ENCODE assay signal across 1 cellular context in the genomic region with DNA sequence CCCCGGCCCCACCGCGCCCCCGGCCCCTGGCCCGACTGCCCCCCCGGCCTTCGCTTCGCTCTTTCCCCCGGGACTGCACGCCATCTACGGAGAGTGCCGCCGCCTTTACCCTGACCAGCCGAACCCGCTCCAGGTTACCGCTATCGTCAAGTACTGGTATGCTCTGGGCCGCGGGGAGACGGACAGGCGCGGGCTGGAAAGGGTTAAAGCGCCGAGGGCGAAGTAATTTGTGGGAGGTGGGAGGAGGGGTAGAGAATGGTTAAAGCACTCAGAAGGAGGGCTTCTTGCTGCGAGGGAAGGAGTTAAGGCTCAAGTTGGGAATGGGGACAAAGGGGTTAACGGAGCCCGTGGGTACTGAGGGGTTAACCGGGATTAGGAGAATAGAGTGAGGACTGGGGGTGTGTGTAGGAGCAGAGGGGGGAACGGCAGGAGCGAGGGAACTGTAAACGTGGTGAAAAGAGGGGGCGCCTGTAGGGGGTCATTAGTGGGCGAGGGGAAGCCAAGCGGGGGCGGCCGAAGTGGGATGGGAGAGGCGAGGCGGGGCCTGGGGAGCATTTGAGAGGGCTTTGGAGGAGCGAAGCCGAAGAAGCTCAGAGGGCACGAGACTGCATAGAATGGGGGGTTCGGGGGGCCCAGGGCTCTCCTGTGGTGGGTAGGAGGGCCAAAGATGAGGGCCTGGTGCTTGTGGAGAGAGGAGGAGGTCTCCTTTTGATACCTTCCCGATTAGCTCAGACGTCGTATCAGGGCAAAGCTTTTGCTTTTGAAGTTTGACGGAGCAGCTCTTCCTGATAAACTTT.
TF ChIP-seq lines count a peak whose summit lies in the region.

No MANE protein-coding gene starts in this region.

TF ChIP-seq in HEK293, 187 proteins besides CTCF, POLR2A, EP300 and RAD21 (continued from another document and continues in another):
- TF ChIP-seq, protein P1, sequence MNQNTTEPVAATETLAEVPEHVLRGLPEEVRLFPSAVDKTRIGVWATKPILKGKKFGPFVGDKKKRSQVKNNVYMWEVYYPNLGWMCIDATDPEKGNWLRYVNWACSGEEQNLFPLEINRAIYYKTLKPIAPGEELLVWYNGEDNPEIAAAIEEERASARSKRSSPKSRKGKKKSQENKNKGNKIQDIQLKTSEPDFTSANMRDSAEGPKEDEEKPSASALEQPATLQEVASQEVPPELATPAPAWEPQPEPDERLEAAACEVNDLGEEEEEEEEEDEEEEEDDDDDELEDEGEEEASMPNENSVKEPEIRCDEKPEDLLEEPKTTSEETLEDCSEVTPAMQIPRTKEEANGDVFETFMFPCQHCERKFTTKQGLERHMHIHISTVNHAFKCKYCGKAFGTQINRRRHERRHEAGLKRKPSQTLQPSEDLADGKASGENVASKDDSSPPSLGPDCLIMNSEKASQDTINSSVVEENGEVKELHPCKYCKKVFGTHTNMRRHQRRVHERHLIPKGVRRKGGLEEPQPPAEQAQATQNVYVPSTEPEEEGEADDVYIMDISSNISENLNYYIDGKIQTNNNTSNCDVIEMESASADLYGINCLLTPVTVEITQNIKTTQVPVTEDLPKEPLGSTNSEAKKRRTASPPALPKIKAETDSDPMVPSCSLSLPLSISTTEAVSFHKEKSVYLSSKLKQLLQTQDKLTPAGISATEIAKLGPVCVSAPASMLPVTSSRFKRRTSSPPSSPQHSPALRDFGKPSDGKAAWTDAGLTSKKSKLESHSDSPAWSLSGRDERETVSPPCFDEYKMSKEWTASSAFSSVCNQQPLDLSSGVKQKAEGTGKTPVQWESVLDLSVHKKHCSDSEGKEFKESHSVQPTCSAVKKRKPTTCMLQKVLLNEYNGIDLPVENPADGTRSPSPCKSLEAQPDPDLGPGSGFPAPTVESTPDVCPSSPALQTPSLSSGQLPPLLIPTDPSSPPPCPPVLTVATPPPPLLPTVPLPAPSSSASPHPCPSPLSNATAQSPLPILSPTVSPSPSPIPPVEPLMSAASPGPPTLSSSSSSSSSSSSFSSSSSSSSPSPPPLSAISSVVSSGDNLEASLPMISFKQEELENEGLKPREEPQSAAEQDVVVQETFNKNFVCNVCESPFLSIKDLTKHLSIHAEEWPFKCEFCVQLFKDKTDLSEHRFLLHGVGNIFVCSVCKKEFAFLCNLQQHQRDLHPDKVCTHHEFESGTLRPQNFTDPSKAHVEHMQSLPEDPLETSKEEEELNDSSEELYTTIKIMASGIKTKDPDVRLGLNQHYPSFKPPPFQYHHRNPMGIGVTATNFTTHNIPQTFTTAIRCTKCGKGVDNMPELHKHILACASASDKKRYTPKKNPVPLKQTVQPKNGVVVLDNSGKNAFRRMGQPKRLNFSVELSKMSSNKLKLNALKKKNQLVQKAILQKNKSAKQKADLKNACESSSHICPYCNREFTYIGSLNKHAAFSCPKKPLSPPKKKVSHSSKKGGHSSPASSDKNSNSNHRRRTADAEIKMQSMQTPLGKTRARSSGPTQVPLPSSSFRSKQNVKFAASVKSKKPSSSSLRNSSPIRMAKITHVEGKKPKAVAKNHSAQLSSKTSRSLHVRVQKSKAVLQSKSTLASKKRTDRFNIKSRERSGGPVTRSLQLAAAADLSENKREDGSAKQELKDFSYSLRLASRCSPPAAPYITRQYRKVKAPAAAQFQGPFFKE (tag by site-specific recombination; IDR thresholded peaks at IDR 0.05; ENCODE audit: borderline replicate concordance), result no peak
- TF ChIP-seq, protein P2, sequence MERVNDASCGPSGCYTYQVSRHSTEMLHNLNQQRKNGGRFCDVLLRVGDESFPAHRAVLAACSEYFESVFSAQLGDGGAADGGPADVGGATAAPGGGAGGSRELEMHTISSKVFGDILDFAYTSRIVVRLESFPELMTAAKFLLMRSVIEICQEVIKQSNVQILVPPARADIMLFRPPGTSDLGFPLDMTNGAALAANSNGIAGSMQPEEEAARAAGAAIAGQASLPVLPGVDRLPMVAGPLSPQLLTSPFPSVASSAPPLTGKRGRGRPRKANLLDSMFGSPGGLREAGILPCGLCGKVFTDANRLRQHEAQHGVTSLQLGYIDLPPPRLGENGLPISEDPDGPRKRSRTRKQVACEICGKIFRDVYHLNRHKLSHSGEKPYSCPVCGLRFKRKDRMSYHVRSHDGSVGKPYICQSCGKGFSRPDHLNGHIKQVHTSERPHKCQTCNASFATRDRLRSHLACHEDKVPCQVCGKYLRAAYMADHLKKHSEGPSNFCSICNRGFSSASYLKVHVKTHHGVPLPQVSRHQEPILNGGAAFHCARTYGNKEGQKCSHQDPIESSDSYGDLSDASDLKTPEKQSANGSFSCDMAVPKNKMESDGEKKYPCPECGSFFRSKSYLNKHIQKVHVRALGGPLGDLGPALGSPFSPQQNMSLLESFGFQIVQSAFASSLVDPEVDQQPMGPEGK (tag by site-specific recombination; IDR thresholded peaks at IDR 0.05), result peak; percentile 97
- peak; percentile 83 for TF ChIP-seq ZNF2 (tag by site-specific recombination; IDR thresholded peaks at IDR 0.05)
- TF ChIP-seq, protein P3, sequence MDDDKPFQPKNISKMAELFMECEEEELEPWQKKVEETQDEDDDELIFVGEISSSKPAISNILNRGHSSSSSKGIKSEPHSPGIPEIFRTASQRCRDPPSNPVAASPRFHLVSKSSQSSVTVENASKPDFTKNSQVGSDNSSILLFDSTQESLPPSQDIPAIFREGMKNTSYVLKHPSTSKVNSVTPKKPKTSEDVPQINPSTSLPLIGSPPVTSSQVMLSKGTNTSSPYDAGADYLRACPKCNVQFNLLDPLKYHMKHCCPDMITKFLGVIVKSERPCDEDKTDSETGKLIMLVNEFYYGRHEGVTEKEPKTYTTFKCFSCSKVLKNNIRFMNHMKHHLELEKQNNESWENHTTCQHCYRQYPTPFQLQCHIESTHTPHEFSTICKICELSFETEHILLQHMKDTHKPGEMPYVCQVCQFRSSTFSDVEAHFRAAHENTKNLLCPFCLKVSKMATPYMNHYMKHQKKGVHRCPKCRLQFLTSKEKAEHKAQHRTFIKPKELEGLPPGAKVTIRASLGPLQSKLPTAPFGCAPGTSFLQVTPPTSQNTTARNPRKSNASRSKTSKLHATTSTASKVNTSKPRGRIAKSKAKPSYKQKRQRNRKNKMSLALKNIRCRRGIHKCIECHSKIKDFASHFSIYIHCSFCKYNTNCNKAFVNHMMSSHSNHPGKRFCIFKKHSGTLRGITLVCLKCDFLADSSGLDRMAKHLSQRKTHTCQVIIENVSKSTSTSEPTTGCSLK (tag by site-specific recombination; IDR thresholded peaks at IDR 0.05), result no peak
- TF ChIP-seq HOXC10 (CRISPR knock-in tag; IDR thresholded peaks at IDR 0.05), result no peak
- TF ChIP-seq, protein P4, sequence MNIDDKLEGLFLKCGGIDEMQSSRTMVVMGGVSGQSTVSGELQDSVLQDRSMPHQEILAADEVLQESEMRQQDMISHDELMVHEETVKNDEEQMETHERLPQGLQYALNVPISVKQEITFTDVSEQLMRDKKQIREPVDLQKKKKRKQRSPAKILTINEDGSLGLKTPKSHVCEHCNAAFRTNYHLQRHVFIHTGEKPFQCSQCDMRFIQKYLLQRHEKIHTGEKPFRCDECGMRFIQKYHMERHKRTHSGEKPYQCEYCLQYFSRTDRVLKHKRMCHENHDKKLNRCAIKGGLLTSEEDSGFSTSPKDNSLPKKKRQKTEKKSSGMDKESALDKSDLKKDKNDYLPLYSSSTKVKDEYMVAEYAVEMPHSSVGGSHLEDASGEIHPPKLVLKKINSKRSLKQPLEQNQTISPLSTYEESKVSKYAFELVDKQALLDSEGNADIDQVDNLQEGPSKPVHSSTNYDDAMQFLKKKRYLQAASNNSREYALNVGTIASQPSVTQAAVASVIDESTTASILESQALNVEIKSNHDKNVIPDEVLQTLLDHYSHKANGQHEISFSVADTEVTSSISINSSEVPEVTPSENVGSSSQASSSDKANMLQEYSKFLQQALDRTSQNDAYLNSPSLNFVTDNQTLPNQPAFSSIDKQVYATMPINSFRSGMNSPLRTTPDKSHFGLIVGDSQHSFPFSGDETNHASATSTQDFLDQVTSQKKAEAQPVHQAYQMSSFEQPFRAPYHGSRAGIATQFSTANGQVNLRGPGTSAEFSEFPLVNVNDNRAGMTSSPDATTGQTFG (tag by site-specific recombination; IDR thresholded peaks at IDR 0.05; ENCODE audit: borderline replicate concordance), result no peak
- TF ChIP-seq KLF7 (tag by site-specific recombination; IDR thresholded peaks at IDR 0.05; ENCODE audit: borderline replicate concordance), result peak; percentile 65; the same call in 1 of the 2 replicates
- TF ChIP-seq, protein P5, sequence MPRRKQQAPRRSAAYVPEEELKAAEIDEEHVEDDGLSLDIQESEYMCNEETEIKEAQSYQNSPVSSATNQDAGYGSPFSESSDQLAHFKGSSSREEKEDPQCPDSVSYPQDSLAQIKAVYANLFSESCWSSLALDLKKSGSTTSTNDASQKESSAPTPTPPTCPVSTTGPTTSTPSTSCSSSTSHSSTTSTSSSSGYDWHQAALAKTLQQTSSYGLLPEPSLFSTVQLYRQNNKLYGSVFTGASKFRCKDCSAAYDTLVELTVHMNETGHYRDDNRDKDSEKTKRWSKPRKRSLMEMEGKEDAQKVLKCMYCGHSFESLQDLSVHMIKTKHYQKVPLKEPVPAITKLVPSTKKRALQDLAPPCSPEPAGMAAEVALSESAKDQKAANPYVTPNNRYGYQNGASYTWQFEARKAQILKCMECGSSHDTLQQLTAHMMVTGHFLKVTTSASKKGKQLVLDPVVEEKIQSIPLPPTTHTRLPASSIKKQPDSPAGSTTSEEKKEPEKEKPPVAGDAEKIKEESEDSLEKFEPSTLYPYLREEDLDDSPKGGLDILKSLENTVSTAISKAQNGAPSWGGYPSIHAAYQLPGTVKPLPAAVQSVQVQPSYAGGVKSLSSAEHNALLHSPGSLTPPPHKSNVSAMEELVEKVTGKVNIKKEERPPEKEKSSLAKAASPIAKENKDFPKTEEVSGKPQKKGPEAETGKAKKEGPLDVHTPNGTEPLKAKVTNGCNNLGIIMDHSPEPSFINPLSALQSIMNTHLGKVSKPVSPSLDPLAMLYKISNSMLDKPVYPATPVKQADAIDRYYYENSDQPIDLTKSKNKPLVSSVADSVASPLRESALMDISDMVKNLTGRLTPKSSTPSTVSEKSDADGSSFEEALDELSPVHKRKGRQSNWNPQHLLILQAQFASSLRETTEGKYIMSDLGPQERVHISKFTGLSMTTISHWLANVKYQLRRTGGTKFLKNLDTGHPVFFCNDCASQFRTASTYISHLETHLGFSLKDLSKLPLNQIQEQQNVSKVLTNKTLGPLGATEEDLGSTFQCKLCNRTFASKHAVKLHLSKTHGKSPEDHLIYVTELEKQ (tag by site-specific recombination; IDR thresholded peaks at IDR 0.05; ENCODE audit: borderline replicate concordance), result 0 out of 2 replicates have a peak, but pooled peaks have one; percentile 12
- peak; percentile 28; the same call in 1 of the 2 replicates for TF ChIP-seq GLI4 (tag by site-specific recombination; IDR thresholded peaks at IDR 0.05)
- no peak for TF ChIP-seq ZNF140 (tag by site-specific recombination; IDR thresholded peaks at IDR 0.05)
- peak; percentile 44; the same call in 1 of the 2 replicates for TF ChIP-seq ZNF843 (tag by site-specific recombination; IDR thresholded peaks at IDR 0.05)
- TF ChIP-seq ZNF791 (tag by site-specific recombination; IDR thresholded peaks at IDR 0.05), result no peak
- TF ChIP-seq, protein P6, sequence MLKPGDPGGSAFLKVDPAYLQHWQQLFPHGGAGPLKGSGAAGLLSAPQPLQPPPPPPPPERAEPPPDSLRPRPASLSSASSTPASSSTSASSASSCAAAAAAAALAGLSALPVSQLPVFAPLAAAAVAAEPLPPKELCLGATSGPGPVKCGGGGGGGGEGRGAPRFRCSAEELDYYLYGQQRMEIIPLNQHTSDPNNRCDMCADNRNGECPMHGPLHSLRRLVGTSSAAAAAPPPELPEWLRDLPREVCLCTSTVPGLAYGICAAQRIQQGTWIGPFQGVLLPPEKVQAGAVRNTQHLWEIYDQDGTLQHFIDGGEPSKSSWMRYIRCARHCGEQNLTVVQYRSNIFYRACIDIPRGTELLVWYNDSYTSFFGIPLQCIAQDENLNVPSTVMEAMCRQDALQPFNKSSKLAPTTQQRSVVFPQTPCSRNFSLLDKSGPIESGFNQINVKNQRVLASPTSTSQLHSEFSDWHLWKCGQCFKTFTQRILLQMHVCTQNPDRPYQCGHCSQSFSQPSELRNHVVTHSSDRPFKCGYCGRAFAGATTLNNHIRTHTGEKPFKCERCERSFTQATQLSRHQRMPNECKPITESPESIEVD (tag by site-specific recombination; IDR thresholded peaks at IDR 0.05), result no peak
- peak; percentile 58; the same call in 1 of the 2 replicates for TF ChIP-seq ZNF366 (tag by site-specific recombination; conservative IDR thresholded peaks at IDR 0.05)
- TF ChIP-seq ZNF747 (tag by site-specific recombination; IDR thresholded peaks at IDR 0.05), result no peak
- TF ChIP-seq FEZF1 (tag by site-specific recombination; IDR thresholded peaks at IDR 0.05), result no peak
- TF ChIP-seq, protein P7, sequence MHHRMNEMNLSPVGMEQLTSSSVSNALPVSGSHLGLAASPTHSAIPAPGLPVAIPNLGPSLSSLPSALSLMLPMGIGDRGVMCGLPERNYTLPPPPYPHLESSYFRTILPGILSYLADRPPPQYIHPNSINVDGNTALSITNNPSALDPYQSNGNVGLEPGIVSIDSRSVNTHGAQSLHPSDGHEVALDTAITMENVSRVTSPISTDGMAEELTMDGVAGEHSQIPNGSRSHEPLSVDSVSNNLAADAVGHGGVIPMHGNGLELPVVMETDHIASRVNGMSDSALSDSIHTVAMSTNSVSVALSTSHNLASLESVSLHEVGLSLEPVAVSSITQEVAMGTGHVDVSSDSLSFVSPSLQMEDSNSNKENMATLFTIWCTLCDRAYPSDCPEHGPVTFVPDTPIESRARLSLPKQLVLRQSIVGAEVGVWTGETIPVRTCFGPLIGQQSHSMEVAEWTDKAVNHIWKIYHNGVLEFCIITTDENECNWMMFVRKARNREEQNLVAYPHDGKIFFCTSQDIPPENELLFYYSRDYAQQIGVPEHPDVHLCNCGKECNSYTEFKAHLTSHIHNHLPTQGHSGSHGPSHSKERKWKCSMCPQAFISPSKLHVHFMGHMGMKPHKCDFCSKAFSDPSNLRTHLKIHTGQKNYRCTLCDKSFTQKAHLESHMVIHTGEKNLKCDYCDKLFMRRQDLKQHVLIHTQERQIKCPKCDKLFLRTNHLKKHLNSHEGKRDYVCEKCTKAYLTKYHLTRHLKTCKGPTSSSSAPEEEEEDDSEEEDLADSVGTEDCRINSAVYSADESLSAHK (tag by site-specific recombination; IDR thresholded peaks at IDR 0.05), result peak; percentile 51; the same call in 1 of the 2 replicates
- no peak for TF ChIP-seq ZNF707 (tag by site-specific recombination; IDR thresholded peaks at IDR 0.05)
- no peak for TF ChIP-seq ZNF302 (tag by site-specific recombination; IDR thresholded peaks at IDR 0.05; ENCODE audit: low read depth)
- TF ChIP-seq ZBTB8A (tag by site-specific recombination; IDR thresholded peaks at IDR 0.05), result peak; percentile 48
- no peak for TF ChIP-seq ZNF785 (tag by site-specific recombination; IDR thresholded peaks at IDR 0.05)
- TF ChIP-seq ZNF350 (tag by site-specific recombination; IDR thresholded peaks at IDR 0.05), result no peak
- TF ChIP-seq, protein P8, sequence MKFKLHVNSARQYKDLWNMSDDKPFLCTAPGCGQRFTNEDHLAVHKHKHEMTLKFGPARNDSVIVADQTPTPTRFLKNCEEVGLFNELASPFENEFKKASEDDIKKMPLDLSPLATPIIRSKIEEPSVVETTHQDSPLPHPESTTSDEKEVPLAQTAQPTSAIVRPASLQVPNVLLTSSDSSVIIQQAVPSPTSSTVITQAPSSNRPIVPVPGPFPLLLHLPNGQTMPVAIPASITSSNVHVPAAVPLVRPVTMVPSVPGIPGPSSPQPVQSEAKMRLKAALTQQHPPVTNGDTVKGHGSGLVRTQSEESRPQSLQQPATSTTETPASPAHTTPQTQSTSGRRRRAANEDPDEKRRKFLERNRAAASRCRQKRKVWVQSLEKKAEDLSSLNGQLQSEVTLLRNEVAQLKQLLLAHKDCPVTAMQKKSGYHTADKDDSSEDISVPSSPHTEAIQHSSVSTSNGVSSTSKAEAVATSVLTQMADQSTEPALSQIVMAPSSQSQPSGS (tag by site-specific recombination; IDR thresholded peaks at IDR 0.05; ENCODE audit: low read depth), result no peak
